ENCODE assay signal across 19 cellular contexts in the genomic region with DNA sequence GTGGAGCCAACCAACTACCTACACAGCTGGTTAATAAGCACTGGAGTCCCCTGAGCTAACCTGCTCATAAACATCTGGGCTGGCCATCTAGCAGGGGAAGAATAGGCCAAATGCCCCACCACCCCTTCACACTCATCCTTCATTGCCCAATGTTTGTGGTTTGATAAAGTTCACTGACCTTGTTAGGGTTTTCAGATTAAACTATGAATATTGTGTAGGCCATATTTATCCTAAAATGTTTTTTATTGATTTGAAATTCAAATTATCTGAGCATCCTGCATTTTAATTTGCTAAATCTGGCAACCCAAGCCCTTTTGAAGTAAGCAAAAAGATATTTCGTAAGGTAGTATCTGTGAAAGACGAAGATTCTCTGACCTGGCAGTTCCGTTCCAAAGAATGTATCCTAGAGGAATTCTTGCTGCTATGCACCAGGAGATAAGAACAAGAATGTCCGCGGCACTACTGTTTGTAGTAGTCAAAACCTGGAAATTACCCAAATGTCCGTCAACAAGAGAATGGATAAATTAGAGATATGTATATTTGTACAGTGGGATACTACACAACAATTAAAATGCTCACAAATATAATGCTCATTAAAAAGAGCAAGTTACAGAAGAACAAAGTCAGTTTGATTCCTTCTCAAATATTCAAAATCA. TPM values are rescaled to one million over a fixed set of nuclear protein-coding genes. Genes with fewer than 3 reads are reported as not detected.
DNase-seq lines count a peak whose midpoint lies in the region; ATAC-seq and TF ChIP-seq lines count a peak whose summit lies in the region.
"Had no signal": no experiment of that assay in that cellular context is flagged by ENCODE, and none has a peak within 500 bp of the region (broad histone marks: within the 10 kb centered on the region; RNA-seq: fewer than 3 reads in every experiment).

No MANE protein-coding gene starts in this region.

- no peaks in the 10 kb centered on the region for H3K36me3 ChIP-seq in right lobe of liver
- H3K36me3 ChIP-seq: BLaER1 treated with 17β-estradiol and CSF1 and Interleukin-3, amounts not matched to agents 10 nM and 100 nM had no signal

- intact Hi-C loops in right lobe of liver (cut with DNase I) (loop anchor here in 1 of 2 donors (10.0 kb wide), 1 partner anchor 248 kb away; no protein-coding TSS in a partner anchor), lower leg skin (cut with DNase I; ENCODE audit: low total_unique reads) (no loop called here)

- no peaks in the 10 kb centered on the region for H3K27me3 ChIP-seq in right lobe of liver
- H3K27me3 ChIP-seq: BLaER1 treated with 17β-estradiol and CSF1 and Interleukin-3, amounts not matched to agents 10 nM and 100 nM had no signal

- H3K4me1 ChIP-seq in right lobe of liver, result peaks cover 0 to 40% (median 8%) of the 10 kb centered on the region in 4 donors

- peak overlapping the region in 1 of 3 donors; percentile 48 for H3K27ac ChIP-seq in right lobe of liver
- H3K27ac ChIP-seq: BLaER1 treated with 17β-estradiol and CSF1 and Interleukin-3, amounts not matched to agents 10 nM and 100 nM; RWPE1 had no signal

- H3K9me3 ChIP-seq in right lobe of liver, result no peaks in the 10 kb centered on the region
- H3K9me3 ChIP-seq: BLaER1 treated with 17β-estradiol and CSF1 and Interleukin-3, amounts not matched to agents 10 nM and 100 nM; SK-N-SH had no signal

- ATAC-seq in right lobe of liver, result peak; percentile 82 to 88 (median 85)
- ATAC-seq: CD8-positive, alpha-beta T cell had no signal

- 13% methylated on average over 6 of the region's 6 CpGs for WGBS in right lobe of liver (ENCODE audit: insufficient coverage, low coverage, low lambda C conversion rate, missing lambda C conversion rate)
- 94 to 95% methylated on average over 6 of the region's 6 CpGs for WGBS in lower leg skin, 2 donors

- TF ChIP-seq CTCF in LNCaP clone FGC (IDR thresholded peaks at IDR 0.05; ENCODE audit: control insufficient read depth, extremely low read depth, insufficient read depth) (no peak), choroid plexus epithelial cell (conservative IDR thresholded peaks at IDR 0.05; ENCODE audit: low read depth, low read length) (no peak), right lobe of liver (IDR thresholded peaks at IDR 0.05) (no peak), lower leg skin (IDR thresholded peaks at IDR 0.05) (no peak)

- TF ChIP-seq POLR2A in right lobe of liver (IDR thresholded peaks at IDR 0.05), result no peak
- TF ChIP-seq POLR2A in lower leg skin (IDR thresholded peaks at IDR 0.05), result no peak

- H3K4me3 ChIP-seq in LNCaP clone FGC (ENCODE audit: low read depth, low read length), result no peak overlapping the region
- no peak overlapping the region for H3K4me3 ChIP-seq in choroid plexus epithelial cell (ENCODE audit: low read depth, low read length)
- peak overlapping the region in 1 of 3 donors; percentile 6 for H3K4me3 ChIP-seq in right lobe of liver
- H3K4me3 ChIP-seq in lower leg skin (ENCODE audit: low read depth, poor library complexity, severe bottlenecking), result no peak overlapping the region
- H3K4me3 ChIP-seq: BLaER1 treated with 17β-estradiol and CSF1 and Interleukin-3, amounts not matched to agents 10 nM and 100 nM had no signal

- DNase-seq in LNCaP clone FGC (ENCODE audit: low read depth) (peak; percentile 60), choroid plexus epithelial cell (ENCODE audit: low read depth) (peak; percentile 43), right lobe of liver (peak in 1 of 3 donors; percentile 61), NCI-H2196 treated with DMSO at 0.1 percent for 48 hours (lab: John Stamatoyannopoulos, UW; ENCODE audit: unreplicated experiment) (no peak), amniotic stem cell (lab: John Stamatoyannopoulos, UW) (no peak), lower leg skin (ENCODE audit: low spot score in 2 of 2) (no peak)
- no peak for DNase-seq in central memory CD4-positive, alpha-beta T cell
- DNase-seq: Calu3; CD8-positive, alpha-beta T cell; DMS153; HCEC 1CT; Karpas-422; NCI-H187; NCI-H510A; NCI-H748 treated with DMSO at 0.1 percent for 48 hours; SHP77 treated with DMSO at 0.1 percent for 48 hours; SK-N-SH had no signal

RNA-seq across cellular contexts. Expression of gene TLK1, which starts 5.8 kb away (rescaled TPM):
- total RNA-seq in right lobe of liver, result 10 to 100 TPM; 18.4 to 40.2 (median 29.0) TPM
- 10 to 100 TPM; 22.9 to 68.3 (median 26.2) TPM for total RNA-seq in lower leg skin

Comparison
In these comparisons a context has a peak if more than half of its experiments do, and no peak if none do; other contexts are left out.
1. DNase-seq: peak in LNCaP clone FGC (single experiment) and choroid plexus epithelial cell (single experiment); none in central memory CD4-positive, alpha-beta T cell (single experiment), NCI-H2196 treated with DMSO at 0.1 percent for 48 hours (single experiment), amniotic stem cell (single experiment) and lower leg skin (0 of 2).